18 cellular contexts compared by ENCODE assay signal in genomic region chr13:34849406-34849805, GRCh38.
"Had no signal": no experiment of that assay in that cellular context is flagged by ENCODE, and none has a peak within 500 bp of the region (broad histone marks: within the 10 kb centered on the region; RNA-seq: fewer than 3 reads in every experiment).

No MANE protein-coding gene starts in this region.

- DNase-seq: natural killer cell; occipital lobe; ovary; posterior cingulate gyrus; psoas muscle; right cardiac atrium; right lobe of liver; sigmoid colon; stimulated activated CD4-positive, alpha-beta T cell treated with anti-CD3 and anti-CD28 coated beads, Interleukin-15, amount 100 ng/mL, for 24 hours; stimulated activated CD4-positive, alpha-beta T cell treated with anti-CD3 and anti-CD28 coated beads, Interleukin-2, amount 100 ng/mL, for 24 hours; stimulated activated CD4-positive, alpha-beta T cell treated with anti-CD3 and anti-CD28 coated beads, Interleukin-2, amount 100 ng/mL, for 48 hours; stimulated activated CD4-positive, alpha-beta T cell treated with anti-CD3 and anti-CD28 coated beads, Interleukin-4, amount 100 ng/mL, for 24 hours; stimulated activated naive B cell treated with anti-CD40 and anti-IgM and Interleukin-4, amounts not matched to agents 10 μg/mL and 1 μg/mL and 100 μg/mL, for 72 hours; stimulated activated naive CD4-positive, alpha-beta T cell treated with Interleukin-2 at 50 U/mL for 16 hours; stomach; thyroid gland; trophoblast cell; upper lobe of left lung had no signal
